Comparison of ENCODE assay signal across 1 cellular context in the genomic region with DNA sequence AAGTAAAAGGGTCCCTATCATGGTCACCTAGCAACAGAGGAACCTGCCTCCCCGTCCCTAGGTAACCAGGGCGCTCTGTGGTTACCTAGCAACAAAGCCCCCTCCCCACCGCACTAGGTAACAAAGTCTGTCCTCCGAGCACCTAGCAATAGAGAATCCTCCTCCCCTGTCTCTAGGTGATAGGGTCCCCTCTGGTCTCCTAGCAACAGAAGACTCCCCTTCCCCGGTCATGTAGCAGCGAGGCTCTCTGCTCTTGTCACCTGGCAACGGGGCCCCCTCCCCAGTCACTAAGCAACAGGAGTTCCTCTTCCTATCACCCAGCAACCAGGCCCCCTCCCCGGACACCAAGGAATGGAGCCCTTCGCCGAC.
TF ChIP-seq lines count a peak whose summit lies in the region.

No MANE protein-coding gene starts in this region.

TF ChIP-seq in IMR-90, 13 proteins besides CTCF, POLR2A, EP300 and RAD21:
- TF ChIP-seq RFX5 (IDR thresholded peaks at IDR 0.05; ENCODE audit: low read depth, low read length) (no peak), MAZ (IDR thresholded peaks at IDR 0.05; ENCODE audit: borderline replicate concordance, low read depth, low read length) (peak; percentile 57; the same call in 1 of the 2 replicates)
TF ChIP-seq in IMR-90: peak in this region for 1.
